Comparison of ENCODE assay signal across 10 cellular contexts in genomic region chr9:121321039-121321503, GRCh38. TPM values are rescaled to one million over a fixed set of nuclear protein-coding genes. Genes with fewer than 3 reads are reported as not detected.
A peak's percentile ranks its signal among the peaks of the same experiment; 100 is the strongest.
DNase-seq lines count a peak whose midpoint lies in the region; ATAC-seq and TF ChIP-seq lines count a peak whose summit lies in the region.
"Had no signal": no experiment of that assay in that cellular context is flagged by ENCODE, and none has a peak within 500 bp of the region (broad histone marks: within the 10 kb centered on the region; RNA-seq: fewer than 3 reads in every experiment).

No MANE protein-coding gene starts in this region.

- CTCF ChIA-PET in Calu3 (lab: Charles Lee) (no interaction called here), PC-3 (lab: Charles Lee) (interaction anchor here (0.7 kb wide), 1 partner anchor 55 kb away, joined by 4 read pairs; no protein-coding TSS in a partner anchor)

- TF ChIP-seq CTCF in esophagus squamous epithelium (IDR thresholded peaks at IDR 0.05) (no peak), Calu3 (IDR thresholded peaks at IDR 0.05; ENCODE audit: unreplicated experiment) (no peak), PC-3 (conservative IDR thresholded peaks at IDR 0.05; ENCODE audit: low read depth, low read length) (no peak)

- H3K27ac ChIP-seq in esophagus squamous epithelium (peak overlapping the region; percentile 79 to 95 (median 88)), PC-3 (ENCODE audit: low read length) (no peak overlapping the region)

- no peak overlapping the region for H3K4me3 Mint-ChIP-seq in Calu3 (ENCODE audit: low read depth, unreplicated experiment)
- H3K4me3 Mint-ChIP-seq: activated B cell treated with CpG ODN at 0.5 μM for 24 hours had no signal

- no peaks in the 10 kb centered on the region for H3F3A ChIP-seq in PC-3 (ENCODE audit: low read length, unreplicated experiment)

- H3K9me2 ChIP-seq in PC-3 (replicated peaks; ENCODE audit: low read length) = no peaks in the 10 kb centered on the region

- no TSS peak for BruUV-seq in Calu3 (replicated peaks; lab: Mats Ljungman, UMichigan)
- BruUV-seq in PC-3 (replicated peaks; lab: Mats Ljungman, UMichigan) = no TSS peak

- DNase-seq in HK-2 (ENCODE audit: unreplicated experiment) (peak; percentile 13), SKM-1 treated with dmso at 0.1 percent for 144 hours (lab: John Stamatoyannopoulos, UW; ENCODE audit: unreplicated experiment) (peak; percentile 67), esophagus squamous epithelium (lab: John Stamatoyannopoulos, UW) (no peak), Calu3 (no peak), PC-3 (no peak)
- peak; percentile 19 for DNase-seq in stimulated activated naive CD8-positive, alpha-beta T cell treated with anti-CD3 and anti-CD28 coated beads, Interleukin-15, Interleukin-2, amounts not matched to agents 100 U/mL and 50 U/mL, for 24 hours
- no peak for DNase-seq in NK-92 treated with Interleukin-12 subunit alpha and Interleukin-12 subunit beta, amount 100 ng/mL, for 24 hours (lab: John Stamatoyannopoulos, UW)
- DNase-seq: activated B cell treated with CpG ODN at 0.5 μM for 24 hours, caudate nucleus had no signal

- no peak for ATAC-seq in stimulated activated naive CD8-positive, alpha-beta T cell treated with anti-CD3 and anti-CD28 coated beads, Interleukin-15, Interleukin-2, amounts not matched to agents 100 U/mL and 50 U/mL, for 24 hours
- no peak for ATAC-seq in PC-3
- no peak for ATAC-seq in GM18907 (IDR thresholded peaks at IDR 0.05; ENCODE audit: unreplicated experiment)

- H3K79me2 ChIP-seq in PC-3 (ENCODE audit: low read length) = no peaks in the 10 kb centered on the region

- H3K27me3 ChIP-seq in esophagus squamous epithelium = no peaks in the 10 kb centered on the region
- no peaks in the 10 kb centered on the region for H3K27me3 ChIP-seq in PC-3 (ENCODE audit: low read length)

- H4K20me1 ChIP-seq in PC-3 (ENCODE audit: low read length) = no peaks in the 10 kb centered on the region

- H3K4me2 ChIP-seq in PC-3 (ENCODE audit: low read length) = no peak overlapping the region

- TF ChIP-seq POLR2A in esophagus squamous epithelium (IDR thresholded peaks at IDR 0.05) = no peak

- H3K36me3 ChIP-seq in esophagus squamous epithelium (peaks cover 31 to 96% (median 31%) of the 10 kb centered on the region in 3 donors), PC-3 (ENCODE audit: low read depth, low read length) (no peaks in the 10 kb centered on the region)

- H2AFZ ChIP-seq in PC-3 (ENCODE audit: low read length) = no peak overlapping the region

- H3K9me3 Mint-ChIP-seq in Calu3 (ENCODE audit: low read depth, unreplicated experiment) = no peaks in the 10 kb centered on the region
- H3K9me3 Mint-ChIP-seq: activated B cell treated with CpG ODN at 0.5 μM for 24 hours had no signal

- H3K4me1 ChIP-seq in esophagus squamous epithelium (peaks cover 12 to 99% (median 62%) of the 10 kb centered on the region in 3 donors), PC-3 (ENCODE audit: insufficient read depth, low read length) (peaks cover 8% of the 10 kb centered on the region)

- intact Hi-C loops in esophagus squamous epithelium (cut with DNase I) = loop anchor here (2.0 to 5.0 kb wide), 2 partner anchors 56 to 78 kb away; no protein-coding TSS in a partner anchor
- intact Hi-C loops in Calu3 (cut with micrococcal nuclease; ENCODE audit: unreplicated experiment) = loop anchor here (2.0 to 5.0 kb wide), 3 partner anchors 34 to 109 kb away; no protein-coding TSS in a partner anchor
- intact Hi-C loops in PC-3 (cut with micrococcal nuclease) = loop anchor here (2.0 kb wide), 1 partner anchor 80 kb away; no protein-coding TSS in a partner anchor

- H3K4me3 ChIP-seq in esophagus squamous epithelium (no peak overlapping the region), PC-3 (ENCODE audit: low read length) (no peak overlapping the region)

- POLR2A ChIA-PET in PC-3 (lab: Charles Lee; ENCODE audit: unreplicated experiment) = no interaction called here

- WGBS in esophagus squamous epithelium, 2 donors = 88% methylated on average over 3 to 8 of the region's 8 CpGs

- H3K27me3 Mint-ChIP-seq in Calu3 (ENCODE audit: unreplicated experiment) = no peaks in the 10 kb centered on the region
- H3K27me3 Mint-ChIP-seq: activated B cell treated with CpG ODN at 0.5 μM for 24 hours had no signal

- H3K9ac ChIP-seq in PC-3 (ENCODE audit: low read length) = no peak overlapping the region

- H3K36me3 Mint-ChIP-seq in Calu3 (ENCODE audit: insufficient read depth, unreplicated experiment) = peaks cover 16% of the 10 kb centered on the region

- no peak overlapping the region for H3K27ac Mint-ChIP-seq in Calu3 (ENCODE audit: unreplicated experiment)
- H3K27ac Mint-ChIP-seq: activated B cell treated with CpG ODN at 0.5 μM for 24 hours had no signal

- H3K9me3 ChIP-seq in esophagus squamous epithelium (no peaks in the 10 kb centered on the region), PC-3 (ENCODE audit: low read length) (no peaks in the 10 kb centered on the region)

- peaks cover 21% of the 10 kb centered on the region for H3K4me1 Mint-ChIP-seq in Calu3 (ENCODE audit: low read depth, unreplicated experiment)
- H3K4me1 Mint-ChIP-seq: activated B cell treated with CpG ODN at 0.5 μM for 24 hours had no signal

RNA-seq across cellular contexts. Expression of gene STOM, which starts 49.0 kb away (rescaled TPM):
- total RNA-seq in esophagus squamous epithelium = 100 to 1,000 TPM in 2 of 4 donors, 10 to 100 TPM in 2; 43.7 to 169 (median 119) TPM
- total RNA-seq in Calu3 (2022) = 25.2 and 25.5 TPM in 2 replicates
- 3.1 and 5.5 TPM in 2 replicates for total RNA-seq in PC-3 (2014; rRNA removed)

RNA-seq across cellular contexts. Expression of gene GSN, which starts 53.1 kb away (rescaled TPM):
- 1,000 to 10,000 TPM in 2 of 4 donors, 100 to 1,000 TPM in 2; 287 to 1,151 (median 926) TPM for total RNA-seq in esophagus squamous epithelium
- total RNA-seq in Calu3 (2022) = 68.3 and 71.6 TPM in 2 replicates
- 36.5 and 40.3 TPM in 2 replicates for total RNA-seq in PC-3 (2014; rRNA removed)

Comparison
In these comparisons a context has a peak if more than half of its experiments do, and no peak if none do; other contexts are left out.
1. DNase-seq: peak in HK-2 (single experiment), SKM-1 treated with dmso at 0.1 percent for 144 hours (single experiment) and stimulated activated naive CD8-positive, alpha-beta T cell treated with anti-CD3 and anti-CD28 coated beads, Interleukin-15, Interleukin-2, amounts not matched to agents 100 U/mL and 50 U/mL, for 24 hours (single experiment); none in esophagus squamous epithelium (single experiment), NK-92 treated with Interleukin-12 subunit alpha and Interleukin-12 subunit beta, amount 100 ng/mL, for 24 hours (single experiment), Calu3 (single experiment) and PC-3 (single experiment).